20 cellular contexts compared by ENCODE assay signal in the genomic region with DNA sequence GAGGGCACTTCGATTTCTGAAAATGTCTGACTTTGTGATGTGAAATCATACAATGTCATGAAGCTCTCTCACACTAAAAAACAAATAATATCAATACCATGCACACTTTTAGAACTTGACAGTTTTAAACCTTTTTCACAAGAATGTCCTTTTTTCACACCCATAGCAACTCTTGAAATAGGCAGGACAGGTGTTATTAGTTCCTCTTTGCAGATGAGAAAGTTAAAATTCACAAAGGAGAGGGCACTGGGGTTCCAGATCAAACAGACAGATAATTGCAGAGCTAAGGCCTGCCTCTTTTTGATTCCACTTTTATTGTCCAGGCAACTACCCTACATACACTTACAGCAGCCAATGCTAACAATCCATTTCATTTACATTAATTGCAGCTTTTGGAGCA.
DNase-seq lines count a peak whose midpoint lies in the region; ATAC-seq, FAIRE-seq and TF ChIP-seq lines count a peak whose summit lies in the region.
"Had no signal": no experiment of that assay in that cellular context is flagged by ENCODE, and none has a peak within 500 bp of the region (broad histone marks: within the 10 kb centered on the region; RNA-seq: fewer than 3 reads in every experiment).

No MANE protein-coding gene starts in this region.

- DNase-seq in NCI-H1092 (lab: John Stamatoyannopoulos, UW) (peak; percentile 54), activated B cell treated with CpG ODN at 0.5 μM for 24 hours (no peak), NCI-H2196 (lab: John Stamatoyannopoulos, UW; ENCODE audit: unreplicated experiment) (no peak), putamen (ENCODE audit: low spot score) (no peak), D721Med (ENCODE audit: insufficient read length, low spot score) (no peak)
- no peak for DNase-seq in activated CD8-positive, alpha-beta memory T cell treated with anti-CD3 and anti-CD28 coated beads for 24 hours
- DNase-seq: activated CD4-positive, alpha-beta T cell treated with anti-CD3 and anti-CD28 coated beads for 48 hours; activated naive CD4-positive, alpha-beta T cell treated with anti-CD3 and anti-CD28 coated beads, Interleukin-2, amount 50 U/mL, for 16 hours; GDM1; hippocampal formation; kidney; mesenchymal stem cell; NCI-H1436 treated with DMSO at 0.1 percent for 48 hours; NCI-H524 treated with DMSO at 0.1 percent for 48 hours; psoas muscle; SK-N-SH had no signal

- no peaks in the 10 kb centered on the region for H3K27me3 Mint-ChIP-seq in activated B cell treated with CpG ODN at 0.5 μM for 24 hours

- H3K4me3 Mint-ChIP-seq in activated B cell treated with CpG ODN at 0.5 μM for 24 hours = peak overlapping the region; percentile 42
- H3K4me3 Mint-ChIP-seq: neural crest cell had no signal

- peak overlapping the region; percentile 24 for H3K27ac Mint-ChIP-seq in activated B cell treated with CpG ODN at 0.5 μM for 24 hours

- intact Hi-C loops in activated B cell treated with CpG ODN at 0.5 μM for 24 hours (cut with micrococcal nuclease) = loop anchor here (5.0 kb wide), 1 partner anchor 36 kb away; no protein-coding TSS in a partner anchor

- CTCF ChIA-PET in activated B cell treated with CpG ODN at 0.5 μM for 24 hours (lab: Charles Lee) = no interaction called here

- H3K36me3 Mint-ChIP-seq in activated B cell treated with CpG ODN at 0.5 μM for 24 hours (ENCODE audit: low read depth) = peaks cover 23% of the 10 kb centered on the region

- no peak for FAIRE-seq in D721Med (lab: Jason Lieb, UNC)
- FAIRE-seq: colon, kidney had no signal

- POLR2A ChIA-PET in activated B cell treated with CpG ODN at 0.5 μM for 24 hours (lab: Charles Lee) = interaction anchor here (0.5 to 1.1 kb wide), 2 partner anchors 34 to 67 kb away, joined by 4 to 5 read pairs; no protein-coding TSS in a partner anchor

- no peak for TF ChIP-seq CTCF in activated B cell treated with CpG ODN at 0.5 μM for 24 hours (IDR thresholded peaks at IDR 0.05)
- TF ChIP-seq CTCF in D721Med (IDR thresholded peaks at IDR 0.05; ENCODE audit: insufficient read depth, missing control alignments) = no peak

- no peaks in the 10 kb centered on the region for H3K9me3 Mint-ChIP-seq in activated B cell treated with CpG ODN at 0.5 μM for 24 hours
- H3K9me3 Mint-ChIP-seq: neural crest cell had no signal

- peaks cover 61% of the 10 kb centered on the region for H3K4me1 Mint-ChIP-seq in activated B cell treated with CpG ODN at 0.5 μM for 24 hours

- peak; percentile 49 for ATAC-seq in GM18502 (IDR thresholded peaks at IDR 0.05; ENCODE audit: poor library complexity, unreplicated experiment)
- peak; percentile 57 for ATAC-seq in GM21390 (IDR thresholded peaks at IDR 0.05; ENCODE audit: unreplicated experiment)
- no peak for ATAC-seq in activated B cell treated with CpG ODN at 0.5 μM for 24 hours (ENCODE audit: low read depth)
- ATAC-seq: psoas muscle had no signal
